15 cellular contexts compared by ENCODE assay signal in the genomic region with DNA sequence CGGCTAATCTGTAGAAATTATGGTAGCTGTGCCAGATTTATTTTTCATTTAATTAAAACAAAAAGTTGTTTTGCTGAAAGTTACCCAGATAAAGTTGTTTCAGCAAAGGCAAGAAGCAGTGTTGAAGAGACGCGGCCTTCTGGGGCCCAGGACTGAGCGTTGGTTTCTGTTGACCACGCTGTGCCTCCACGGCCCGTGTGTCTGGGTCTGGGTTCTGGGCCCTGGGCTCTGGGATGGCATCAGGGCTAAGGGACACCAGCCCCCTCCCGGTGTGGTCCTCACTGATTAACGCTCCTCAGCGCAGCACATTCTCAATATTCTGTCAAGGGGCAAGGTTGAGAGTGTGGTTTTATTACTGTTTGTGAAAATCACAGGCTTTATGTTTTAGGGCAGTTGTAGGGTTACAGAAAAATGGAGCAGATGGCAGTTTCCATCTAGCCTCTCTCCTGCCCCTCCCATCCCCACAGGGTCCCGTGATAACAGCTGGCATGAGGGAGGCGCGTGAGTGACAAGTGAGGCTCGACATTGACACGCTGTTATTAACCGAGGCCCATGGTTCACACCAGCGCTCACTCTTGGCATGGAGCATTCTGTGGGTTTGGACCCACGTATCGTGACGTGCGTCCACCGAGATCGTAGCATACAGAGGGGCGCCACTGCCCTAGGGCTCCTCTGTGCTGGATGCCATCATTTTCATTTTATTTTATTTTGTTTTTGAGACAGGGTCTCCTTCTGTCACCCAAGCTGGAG.
DNase-seq lines count a peak whose midpoint lies in the region; ATAC-seq and TF ChIP-seq lines count a peak whose summit lies in the region.
"Had no signal": no experiment of that assay in that cellular context is flagged by ENCODE, and none has a peak within 500 bp of the region (broad histone marks: within the 10 kb centered on the region; RNA-seq: fewer than 3 reads in every experiment).

No MANE protein-coding gene starts in this region.

- peaks cover 19% of the 10 kb centered on the region for H3K36me3 ChIP-seq in A673 (ENCODE audit: insufficient read depth, low read length, poor library complexity, severe bottlenecking)
- no peaks in the 10 kb centered on the region for H3K36me3 ChIP-seq in Karpas-422 (ENCODE audit: insufficient read depth, low read length)
- no peaks in the 10 kb centered on the region for H3K36me3 ChIP-seq in neural progenitor cell
- H3K36me3 ChIP-seq in mucosa of descending colon (ENCODE audit: low read depth): no peaks in the 10 kb centered on the region
- H3K36me3 ChIP-seq: BE2C had no signal

- H3K9me3 ChIP-seq in A673 (ENCODE audit: low read depth, low read length, poor library complexity, severe bottlenecking) (no peaks in the 10 kb centered on the region), Karpas-422 (ENCODE audit: low read length) (no peaks in the 10 kb centered on the region), neural progenitor cell (ENCODE audit: low read depth) (no peaks in the 10 kb centered on the region), mucosa of descending colon (peaks cover 4% of the 10 kb centered on the region)

- H3K4me3 ChIP-seq in A673 (ENCODE audit: low read depth, low read length, poor library complexity, severe bottlenecking): no peak overlapping the region
- H3K4me3 ChIP-seq in Karpas-422 (ENCODE audit: low read length): no peak overlapping the region
- no peak overlapping the region for H3K4me3 ChIP-seq in neural progenitor cell
- H3K4me3 ChIP-seq in mucosa of descending colon: no peak overlapping the region
- H3K4me3 ChIP-seq: GM12878, GM23248 had no signal

- H3K4me2 ChIP-seq in Karpas-422 (ENCODE audit: low read depth, low read length, poor library complexity, severe bottlenecking): peak overlapping the region; percentile 40
- H3K4me2 ChIP-seq in neural progenitor cell: no peak overlapping the region

- no peak for TF ChIP-seq CTCF in A673 (conservative IDR thresholded peaks at IDR 0.05; ENCODE audit: low read depth, low read length)
- no peak for TF ChIP-seq CTCF in brain (conservative IDR thresholded peaks at IDR 0.05)
- TF ChIP-seq CTCF in neural progenitor cell (IDR thresholded peaks at IDR 0.05): no peak
- no peak for TF ChIP-seq CTCF in mucosa of descending colon (IDR thresholded peaks at IDR 0.05)

- H3K4me1 ChIP-seq in A673 (ENCODE audit: insufficient read depth, low read length, poor library complexity, severe bottlenecking): peaks cover 31% of the 10 kb centered on the region
- H3K4me1 ChIP-seq in Karpas-422 (ENCODE audit: low read length): peaks cover 40% of the 10 kb centered on the region
- H3K4me1 ChIP-seq in neural progenitor cell: no peaks in the 10 kb centered on the region
- no peaks in the 10 kb centered on the region for H3K4me1 ChIP-seq in mucosa of descending colon (ENCODE audit: low read depth)
- H3K4me1 ChIP-seq: BE2C, Caco-2 had no signal

- H4K20me1 ChIP-seq in Karpas-422 (ENCODE audit: insufficient read depth, low read depth, low read length) (no peaks in the 10 kb centered on the region), neural progenitor cell (ENCODE audit: low read depth) (peaks cover 27% of the 10 kb centered on the region)

- H2AFZ ChIP-seq in Karpas-422 (ENCODE audit: low read length): no peak overlapping the region
- no peak overlapping the region for H2AFZ ChIP-seq in neural progenitor cell (replicated peaks)
- H2AFZ ChIP-seq: GM23248 had no signal

- no peaks in the 10 kb centered on the region for H3K27me3 ChIP-seq in A673 (replicated peaks; ENCODE audit: insufficient read depth, low read depth, low read length, poor library complexity)
- no peaks in the 10 kb centered on the region; the same call in 1 of the 2 replicates for H3K27me3 ChIP-seq in Karpas-422 (ENCODE audit: low read length)
- H3K27me3 ChIP-seq in neural progenitor cell: no peaks in the 10 kb centered on the region
- H3K27me3 ChIP-seq: BE2C had no signal

- no peaks in the 10 kb centered on the region for H3K9me2 ChIP-seq in Karpas-422 (replicated peaks; ENCODE audit: insufficient read depth, low read length)

- ATAC-seq in natural killer cell treated with Interleukin-12 subunit alpha and Interleukin-12 subunit beta and Interleukin-15 and Interleukin-18, amount 100 ng/mL, for 72 hours: no peak
- ATAC-seq in left lobe of liver (no peak), mucosa of descending colon (no peak)
- ATAC-seq: GM12878 had no signal

- peak overlapping the region; percentile 20; the same call in 1 of the 2 replicates for H3K9ac ChIP-seq in Karpas-422 (ENCODE audit: low read length)
- no peak overlapping the region for H3K9ac ChIP-seq in neural progenitor cell
- H3K9ac ChIP-seq: GM23248 had no signal

- peaks cover 0 to 12% (median 0%) of the 10 kb centered on the region in 5 experiments for H3K9me3 Mint-ChIP-seq in brain
- no peaks in the 10 kb centered on the region for H3K9me3 Mint-ChIP-seq in natural killer cell treated with Interleukin-12 subunit alpha and Interleukin-12 subunit beta and Interleukin-15 and Interleukin-18, amount 100 ng/mL, for 72 hours
- H3K9me3 Mint-ChIP-seq in neural progenitor cell: no peaks in the 10 kb centered on the region

- H3K79me2 ChIP-seq in Karpas-422 (ENCODE audit: low read length) (no peaks in the 10 kb centered on the region), neural progenitor cell (ENCODE audit: low read depth) (no peaks in the 10 kb centered on the region)

- H3K27ac ChIP-seq in A673 (ENCODE audit: low read depth, low read length, poor library complexity, severe bottlenecking) (peak overlapping the region; percentile 63), Karpas-422 (ENCODE audit: low read length) (peak overlapping the region; percentile 87), neural progenitor cell (no peak overlapping the region)
- H3K27ac ChIP-seq: GM23248 had no signal

- DNase-seq in A673 (ENCODE audit: low spot score) (no peak), Karpas-422 (peak; percentile 42), NCI-H524 (lab: John Stamatoyannopoulos, UW) (peak; percentile 84 to 92), neural progenitor cell (ENCODE audit: low spot score) (no peak), left lobe of liver (ENCODE audit: low spot score) (no peak), mucosa of descending colon (no peak)
- no peak for DNase-seq in natural killer cell treated with Interleukin-12 subunit alpha and Interleukin-12 subunit beta and Interleukin-15 and Interleukin-18, amount 100 ng/mL, for 72 hours (ENCODE audit: low spot score)
- DNase-seq: BE2C; Caco-2; CD8-positive, alpha-beta memory T cell; GM23248; H7 had no signal

- no peaks in the 10 kb centered on the region for H3F3A ChIP-seq in neural progenitor cell (ENCODE audit: low read depth)

- no TSS peak for BruUV-seq in A673 (replicated peaks; lab: Mats Ljungman, UMichigan)

- peaks cover 39% of the 10 kb centered on the region for H3K36me3 Mint-ChIP-seq in brain
- H3K36me3 Mint-ChIP-seq in natural killer cell treated with Interleukin-12 subunit alpha and Interleukin-12 subunit beta and Interleukin-15 and Interleukin-18, amount 100 ng/mL, for 72 hours: no peaks in the 10 kb centered on the region
- peaks cover 10% of the 10 kb centered on the region for H3K36me3 Mint-ChIP-seq in neural progenitor cell
- H3K36me3 Mint-ChIP-seq: CD8-positive, alpha-beta memory T cell; IgD-negative memory B cell had no signal

- POLR2A ChIA-PET in A673 (lab: Charles Lee; ENCODE audit: low non-redundant PET): no interaction called here

- intact Hi-C loops in A673 (cut with micrococcal nuclease; ENCODE audit: unreplicated experiment): no loop called here
- intact Hi-C loops in mucosa of descending colon (cut with DNase I, micrococcal nuclease): no loop called here

- H3K27me3 Mint-ChIP-seq in brain (peaks cover 2% of the 10 kb centered on the region), neural progenitor cell (ENCODE audit: insufficient read depth, low read depth) (no peaks in the 10 kb centered on the region)
- no peaks in the 10 kb centered on the region for H3K27me3 Mint-ChIP-seq in natural killer cell treated with Interleukin-12 subunit alpha and Interleukin-12 subunit beta and Interleukin-15 and Interleukin-18, amount 100 ng/mL, for 72 hours

- CTCF ChIA-PET in A673 (lab: Charles Lee): no interaction called here

- H3K27ac Mint-ChIP-seq in brain (peak overlapping the region in 3 of 5 experiments; percentile 29 to 71 (median 55)), neural progenitor cell (no peak overlapping the region)
- H3K27ac Mint-ChIP-seq in natural killer cell treated with Interleukin-12 subunit alpha and Interleukin-12 subunit beta and Interleukin-15 and Interleukin-18, amount 100 ng/mL, for 72 hours: no peak overlapping the region
- H3K27ac Mint-ChIP-seq: CD8-positive, alpha-beta memory T cell; IgD-negative memory B cell had no signal

- H3K4me1 Mint-ChIP-seq in brain: peaks cover 35% of the 10 kb centered on the region
- H3K4me1 Mint-ChIP-seq in natural killer cell treated with Interleukin-12 subunit alpha and Interleukin-12 subunit beta and Interleukin-15 and Interleukin-18, amount 100 ng/mL, for 72 hours (ENCODE audit: low read depth in 2 of 2): no peaks in the 10 kb centered on the region
- peaks cover 11% of the 10 kb centered on the region for H3K4me1 Mint-ChIP-seq in neural progenitor cell
- H3K4me1 Mint-ChIP-seq: CD8-positive, alpha-beta memory T cell; IgD-negative memory B cell had no signal

- H3K4me3 Mint-ChIP-seq in brain (no peak overlapping the region), neural progenitor cell (no peak overlapping the region)
- no peak overlapping the region for H3K4me3 Mint-ChIP-seq in natural killer cell treated with Interleukin-12 subunit alpha and Interleukin-12 subunit beta and Interleukin-15 and Interleukin-18, amount 100 ng/mL, for 72 hours
- H3K4me3 Mint-ChIP-seq: CD8-positive, alpha-beta memory T cell; IgD-negative memory B cell had no signal

Comparison
In these comparisons a context has a peak if more than half of its experiments do, and no peak if none do; other contexts are left out.
1. DNase-seq: peak in Karpas-422 (single experiment) and NCI-H524 (2 of 2); none in A673 (single experiment), natural killer cell treated with Interleukin-12 subunit alpha and Interleukin-12 subunit beta and Interleukin-15 and Interleukin-18, amount 100 ng/mL, for 72 hours (single experiment), neural progenitor cell (single experiment), left lobe of liver (single experiment) and mucosa of descending colon (0 of 3).
2. H3K27ac Mint-ChIP-seq: peak in brain (3 of 5); none in natural killer cell treated with Interleukin-12 subunit alpha and Interleukin-12 subunit beta and Interleukin-15 and Interleukin-18, amount 100 ng/mL, for 72 hours (0 of 2) and neural progenitor cell (single experiment).